ENCODE assay signal across 1 cellular context in genomic region chr1:203807211-203807610, GRCh38.
TF ChIP-seq lines count a peak whose summit lies in the region.

No MANE protein-coding gene starts in this region.

TF ChIP-seq in K562, 482 proteins besides CTCF, POLR2A, EP300 and RAD21:
- no peak for TF ChIP-seq GTF3C2 (IDR thresholded peaks at IDR 0.05; ENCODE audit: borderline replicate concordance, extremely low read depth, insufficient read length)
- no peak for TF ChIP-seq TFAP4 (CRISPR knock-in tag; IDR thresholded peaks at IDR 0.05; ENCODE audit: borderline replicate concordance)
- no peak for TF ChIP-seq SMARCA4 (IDR thresholded peaks at IDR 0.05)
- no peak for TF ChIP-seq ETV5 (CRISPR knock-in tag; IDR thresholded peaks at IDR 0.05; ENCODE audit: low read depth)
- TF ChIP-seq, protein P1, sequence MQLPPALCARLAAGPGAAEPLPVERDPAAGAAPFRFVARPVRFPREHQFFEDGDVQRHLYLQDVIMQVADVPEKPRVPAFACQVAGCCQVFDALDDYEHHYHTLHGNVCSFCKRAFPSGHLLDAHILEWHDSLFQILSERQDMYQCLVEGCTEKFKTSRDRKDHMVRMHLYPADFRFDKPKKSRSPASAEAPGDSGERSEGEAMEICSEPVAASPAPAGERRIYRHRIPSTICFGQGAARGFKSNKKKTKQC (CRISPR knock-in tag; IDR thresholded peaks at IDR 0.05), result no peak
- TF ChIP-seq, protein P2, sequence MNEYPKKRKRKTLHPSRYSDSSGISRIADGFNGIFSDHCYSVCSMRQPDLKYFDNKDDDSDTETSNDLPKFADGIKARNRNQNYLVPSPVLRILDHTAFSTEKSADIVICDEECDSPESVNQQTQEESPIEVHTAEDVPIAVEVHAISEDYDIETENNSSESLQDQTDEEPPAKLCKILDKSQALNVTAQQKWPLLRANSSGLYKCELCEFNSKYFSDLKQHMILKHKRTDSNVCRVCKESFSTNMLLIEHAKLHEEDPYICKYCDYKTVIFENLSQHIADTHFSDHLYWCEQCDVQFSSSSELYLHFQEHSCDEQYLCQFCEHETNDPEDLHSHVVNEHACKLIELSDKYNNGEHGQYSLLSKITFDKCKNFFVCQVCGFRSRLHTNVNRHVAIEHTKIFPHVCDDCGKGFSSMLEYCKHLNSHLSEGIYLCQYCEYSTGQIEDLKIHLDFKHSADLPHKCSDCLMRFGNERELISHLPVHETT (CRISPR knock-in tag; conservative IDR thresholded peaks at IDR 0.05 in 1 of 2, IDR thresholded peaks at IDR 0.05 in 1 of 2), result no peak
- no peak for TF ChIP-seq PKNOX1 (IDR thresholded peaks at IDR 0.05)
- TF ChIP-seq, protein P3, sequence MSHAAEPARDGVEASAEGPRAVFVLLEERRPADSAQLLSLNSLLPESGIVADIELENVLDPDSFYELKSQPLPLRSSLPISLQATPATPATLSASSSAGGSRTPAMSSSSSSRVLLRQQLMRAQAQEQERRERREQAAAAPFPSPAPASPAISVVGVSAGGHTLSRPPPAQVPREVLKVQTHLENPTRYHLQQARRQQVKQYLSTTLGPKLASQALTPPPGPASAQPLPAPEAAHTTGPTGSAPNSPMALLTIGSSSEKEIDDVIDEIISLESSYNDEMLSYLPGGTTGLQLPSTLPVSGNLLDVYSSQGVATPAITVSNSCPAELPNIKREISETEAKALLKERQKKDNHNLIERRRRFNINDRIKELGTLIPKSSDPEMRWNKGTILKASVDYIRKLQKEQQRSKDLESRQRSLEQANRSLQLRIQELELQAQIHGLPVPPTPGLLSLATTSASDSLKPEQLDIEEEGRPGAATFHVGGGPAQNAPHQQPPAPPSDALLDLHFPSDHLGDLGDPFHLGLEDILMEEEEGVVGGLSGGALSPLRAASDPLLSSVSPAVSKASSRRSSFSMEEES (CRISPR knock-in tag; IDR thresholded peaks at IDR 0.05), result no peak
- no peak for TF ChIP-seq CTBP1 (IDR thresholded peaks at IDR 0.05; ENCODE audit: borderline replicate concordance)
- no peak for TF ChIP-seq LEF1 (IDR thresholded peaks at IDR 0.05)
- TF ChIP-seq SLC30A9 (CRISPR knock-in tag; IDR thresholded peaks at IDR 0.05), result no peak
- TF ChIP-seq ZNF668 (CRISPR knock-in tag; IDR thresholded peaks at IDR 0.05), result no peak
- no peak for TF ChIP-seq HSF4 (CRISPR knock-in tag; IDR thresholded peaks at IDR 0.05; ENCODE audit: borderline replicate concordance)
- no peak for TF ChIP-seq FIP1L1 (IDR thresholded peaks at IDR 0.05; ENCODE audit: low read depth, low read length, poor library complexity, severe bottlenecking)
- TF ChIP-seq ZNF444 (CRISPR knock-in tag; IDR thresholded peaks at IDR 0.05), result no peak
- TF ChIP-seq ZNF133 (CRISPR knock-in tag; IDR thresholded peaks at IDR 0.05), result no peak
- TF ChIP-seq XRCC5 (IDR thresholded peaks at IDR 0.05; ENCODE audit: low read depth, low read length), result no peak
